23 cellular contexts compared by ENCODE assay signal in the genomic region with DNA sequence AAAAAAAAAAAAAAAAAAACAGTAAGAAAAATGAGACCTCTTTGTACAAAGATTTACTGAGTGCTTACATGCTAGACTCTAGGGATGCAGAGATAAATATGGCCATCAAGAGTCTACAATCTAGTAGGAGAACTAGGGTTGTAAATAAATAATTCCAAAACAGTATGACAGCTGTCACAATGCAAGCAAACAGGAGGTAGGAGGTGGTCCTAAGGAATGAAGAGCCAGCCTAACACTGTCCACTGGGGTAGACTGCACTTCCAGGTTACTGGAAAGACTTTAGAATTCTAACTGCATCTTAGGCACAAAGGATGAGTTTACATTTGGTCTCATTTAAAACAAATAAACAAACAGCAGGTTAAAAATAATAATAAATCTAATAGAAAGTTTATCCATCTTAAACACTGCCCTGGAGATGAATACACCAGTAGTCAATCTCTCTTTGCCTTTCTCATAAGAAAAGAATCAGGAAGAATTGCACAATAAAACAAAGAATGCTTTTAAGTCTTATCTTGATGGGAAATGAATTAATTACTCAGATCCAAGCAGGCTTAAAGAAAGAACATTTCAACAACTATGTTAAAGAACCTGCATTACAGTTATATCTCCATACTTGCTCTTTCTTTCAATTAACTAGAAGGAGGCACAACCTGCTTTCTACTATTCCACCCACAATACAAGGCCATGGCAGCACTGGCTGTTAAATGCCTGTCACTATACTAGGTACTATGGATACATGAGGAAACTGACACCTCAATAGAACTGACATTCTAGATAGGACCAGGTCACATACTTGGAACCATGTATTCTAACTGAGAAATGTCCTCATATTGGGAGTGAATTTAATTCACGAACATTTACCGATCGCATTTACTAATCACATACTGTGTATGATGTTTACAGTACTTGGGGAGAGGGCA. TPM values are rescaled to one million over a fixed set of nuclear protein-coding genes. Genes with fewer than 3 reads are reported as not detected.
DNase-seq lines count a peak whose midpoint lies in the region; ATAC-seq, FAIRE-seq and TF ChIP-seq lines count a peak whose summit lies in the region.
"Had no signal": no experiment of that assay in that cellular context is flagged by ENCODE, and none has a peak within 500 bp of the region (broad histone marks: within the 10 kb centered on the region; RNA-seq: fewer than 3 reads in every experiment).

No MANE protein-coding gene starts in this region.

- no peak overlapping the region for H2BK5ac ChIP-seq in IMR-90 (ENCODE audit: low read depth, low read length, poor library complexity, severe bottlenecking)

- CTCF ChIA-PET in activated CD4-positive, alpha-beta T cell treated with anti-CD3 and anti-CD28 coated beads for 36 hours (lab: Charles Lee), result no interaction called here
- CTCF ChIA-PET in IMR-90 (lab: Yijun Ruan, JAX), result interaction anchor here (0.5 kb wide), 1 partner anchor 73 kb away, joined by 3 read pairs; no protein-coding TSS in a partner anchor

- intact Hi-C loops in activated CD4-positive, alpha-beta T cell treated with anti-CD3 and anti-CD28 coated beads for 36 hours (cut with DNase I, micrococcal nuclease), result loop anchor here in 1 of 2 experiments (1.0 to 5.0 kb wide), 2 partner anchors 59 to 169 kb away; no protein-coding TSS in a partner anchor
- intact Hi-C loops in IMR-90 (cut with micrococcal nuclease), result no loop called here

- no peak overlapping the region for H3K4ac ChIP-seq in IMR-90 (ENCODE audit: low read depth, low read length)

- H4K5ac ChIP-seq in IMR-90 (ENCODE audit: low read depth, low read length), result no peak overlapping the region

- TF ChIP-seq CTCF in IMR-90 (conservative IDR thresholded peaks at IDR 0.05; ENCODE audit: low read depth, low read length) (no peak), bronchial epithelial cell (IDR thresholded peaks at IDR 0.05; ENCODE audit: insufficient read depth, low read length, severe bottlenecking) (no peak), omental fat pad (IDR thresholded peaks at IDR 0.05) (no peak)

- H3K27me3 ChIP-seq in IMR-90 (ENCODE audit: control insufficient read depth, insufficient read depth, low read length) (no peaks in the 10 kb centered on the region), bronchial epithelial cell (ENCODE audit: control insufficient read depth, insufficient read depth, low read length) (no peaks in the 10 kb centered on the region)
- H3K27me3 ChIP-seq: BLaER1, stomach had no signal

- H3K4me1 Mint-ChIP-seq in activated CD4-positive, alpha-beta T cell treated with anti-CD3 and anti-CD28 coated beads for 36 hours, result peaks cover 38% of the 10 kb centered on the region
- H3K4me1 Mint-ChIP-seq: activated T-helper 17 cell treated with anti-CD3 and anti-CD28 coated beads, Interleukin-2, amount 50 U/mL, for 72 hours; central memory CD8-positive, alpha-beta T cell; memory B cell had no signal

- no peak overlapping the region for H3K4me3 Mint-ChIP-seq in activated CD4-positive, alpha-beta T cell treated with anti-CD3 and anti-CD28 coated beads for 36 hours
- H3K4me3 Mint-ChIP-seq: activated T-helper 17 cell treated with anti-CD3 and anti-CD28 coated beads, Interleukin-2, amount 50 U/mL, for 72 hours; central memory CD8-positive, alpha-beta T cell; memory B cell; naive thymus-derived CD8-positive, alpha-beta T cell had no signal

- H3K27me3 Mint-ChIP-seq in activated CD4-positive, alpha-beta T cell treated with anti-CD3 and anti-CD28 coated beads for 36 hours, result no peaks in the 10 kb centered on the region
- H3K27me3 Mint-ChIP-seq: activated T-helper 17 cell treated with anti-CD3 and anti-CD28 coated beads, Interleukin-2, amount 50 U/mL, for 72 hours; central memory CD8-positive, alpha-beta T cell; memory B cell; naive thymus-derived CD8-positive, alpha-beta T cell had no signal

- no peaks in the 10 kb centered on the region for H3K9me3 Mint-ChIP-seq in activated CD4-positive, alpha-beta T cell treated with anti-CD3 and anti-CD28 coated beads for 36 hours (ENCODE audit: low read depth)
- H3K9me3 Mint-ChIP-seq: activated T-helper 17 cell treated with anti-CD3 and anti-CD28 coated beads, Interleukin-2, amount 50 U/mL, for 72 hours; central memory CD8-positive, alpha-beta T cell; naive thymus-derived CD8-positive, alpha-beta T cell had no signal

- H3K18ac ChIP-seq in IMR-90 (ENCODE audit: low read depth, low read length), result peak overlapping the region; percentile 18; the same call in 1 of the 2 replicates

- peak overlapping the region; percentile 59; the same call in 1 of the 2 replicates for H3K4me2 ChIP-seq in IMR-90 (ENCODE audit: low read depth, low read length)
- H3K4me2 ChIP-seq: BLaER1 had no signal

- peaks cover 10% of the 10 kb centered on the region; the same call in 1 of the 2 replicates for H3K9me1 ChIP-seq in IMR-90 (ENCODE audit: insufficient read depth, low read length)

- DNase-seq in activated CD4-positive, alpha-beta T cell treated with anti-CD3 and anti-CD28 coated beads for 36 hours, result no peak
- no peak for DNase-seq in activated CD4-positive, alpha-beta T cell treated with anti-CD3 and anti-CD28 coated beads, Interleukin-2, amount 50 U/mL, for 48 hours
- DNase-seq in IMR-90 (peak; percentile 40), bronchial epithelial cell (ENCODE audit: low read depth) (peak; percentile 87), omental fat pad (ENCODE audit: low spot score) (no peak), DMS153 (lab: John Stamatoyannopoulos, UW) (no peak), NCI-H524 treated with DMSO at 0.1 percent for 48 hours (lab: John Stamatoyannopoulos, UW) (no peak), H4 (ENCODE audit: low spot score) (no peak)
- DNase-seq: 8988T; activated CD4-positive, alpha-beta T cell treated with anti-CD3 and anti-CD28 coated beads for 1 hour; effector CD4-positive, alpha-beta T cell; MM.1S; naive thymus-derived CD8-positive, alpha-beta T cell; NCI-H1694; NCI-H82; stimulated activated CD4-positive, alpha-beta T cell treated with anti-CD3 and anti-CD28 coated beads, Interleukin-2, amount 100 ng/mL, for 48 hours; stomach had no signal

- dilution Hi-C loops in IMR-90 (cut with HindIII; ENCODE audit: low sequenced_read_pairs, unreplicated experiment), result no loop called here

- H3K23ac ChIP-seq in IMR-90 (ENCODE audit: low read depth, low read length), result no peak overlapping the region

- no peak for FAIRE-seq in bronchial epithelial cell (lab: Jason Lieb, UNC)

- H2AFZ ChIP-seq in IMR-90 (replicated peaks; ENCODE audit: low read length, poor library complexity), result no peak overlapping the region

- no peak overlapping the region for H2AK9ac ChIP-seq in IMR-90 (replicated peaks; ENCODE audit: low read depth, low read length, poor library complexity)

- H3K56ac ChIP-seq in IMR-90 (ENCODE audit: extremely low read depth, insufficient read depth, low read length), result no peak overlapping the region

- ATAC-seq in activated CD4-positive, alpha-beta T cell treated with anti-CD3 and anti-CD28 coated beads for 36 hours, result no peak
- ATAC-seq in IMR-90 (ENCODE audit: low read depth), result peak; percentile 27; the same call in 1 of the 2 replicates
- peak; percentile 34 for ATAC-seq in omental fat pad (ENCODE audit: low FRiP score)
- ATAC-seq: activated T-helper 17 cell treated with anti-CD3 and anti-CD28 coated beads, Interleukin-2, amount 50 U/mL, for 72 hours; naive thymus-derived CD8-positive, alpha-beta T cell; Panc1 had no signal

- no CpG with 5 or more reads among the region's 3 CpGs for WGBS in IMR-90 (ENCODE audit: extremely low coverage in 2 of 2, insufficient read length in 1 of 2), 2 experiments

- no peak overlapping the region for H2AK5ac ChIP-seq in IMR-90 (ENCODE audit: low read depth, low read length)

- no peak for TF ChIP-seq POLR2A in IMR-90 (IDR thresholded peaks at IDR 0.05; ENCODE audit: low read depth, low read length)

- no peak overlapping the region for H4K91ac ChIP-seq in IMR-90 (ENCODE audit: insufficient read depth, low read depth, low read length)

- H3K9me3 ChIP-seq in IMR-90 (ENCODE audit: control insufficient read depth, insufficient read depth, low read length), result no peaks in the 10 kb centered on the region
- H3K9me3 ChIP-seq: stomach had no signal

- POLR2A ChIA-PET in activated CD4-positive, alpha-beta T cell treated with anti-CD3 and anti-CD28 coated beads for 36 hours (lab: Charles Lee), result no interaction called here
- POLR2A ChIA-PET in IMR-90 (lab: Charles Lee; ENCODE audit: unreplicated experiment), result no interaction called here

- H3K27ac ChIP-seq in IMR-90 (ENCODE audit: insufficient read depth, low read length), result no peak overlapping the region
- H3K27ac ChIP-seq: BLaER1, SK-N-MC had no signal

- H2BK20ac ChIP-seq in IMR-90 (ENCODE audit: low read depth, low read length), result 0 out of 2 replicates have a peak overlapping the region, but pooled peaks have one; percentile 24

- no peak overlapping the region for H2BK15ac ChIP-seq in IMR-90 (ENCODE audit: low read depth, low read length)

- no peak overlapping the region for H3K14ac ChIP-seq in IMR-90 (replicated peaks; ENCODE audit: low read depth, low read length)

- H3K79me1 ChIP-seq in IMR-90 (ENCODE audit: low read depth in 1 of 2, low read length in 2 of 2), result peaks cover 47 to 54% of the 10 kb centered on the region in 2 experiments

- H3K4me1 ChIP-seq in IMR-90 (ENCODE audit: control insufficient read depth, insufficient read depth, low read length), result peaks cover 12% of the 10 kb centered on the region

- peaks cover 23% of the 10 kb centered on the region for H4K20me1 ChIP-seq in IMR-90 (ENCODE audit: insufficient read depth, low read length)
- H4K20me1 ChIP-seq: BLaER1 had no signal

- in situ Hi-C loops in IMR-90 (cut with MboI; ENCODE audit: low sequenced_read_pairs), result no loop called here

- peak overlapping the region; percentile 14 for H3K27ac Mint-ChIP-seq in activated CD4-positive, alpha-beta T cell treated with anti-CD3 and anti-CD28 coated beads for 36 hours
- H3K27ac Mint-ChIP-seq: activated T-helper 17 cell treated with anti-CD3 and anti-CD28 coated beads, Interleukin-2, amount 50 U/mL, for 72 hours; memory B cell; naive thymus-derived CD8-positive, alpha-beta T cell had no signal

- H3K4me3 ChIP-seq in IMR-90 (ENCODE audit: insufficient read depth, low read depth, low read length) (no peak overlapping the region), bronchial epithelial cell (ENCODE audit: low read depth, low read length) (no peak overlapping the region)
- H3K4me3 ChIP-seq: BLaER1, SK-N-MC, stomach had no signal

- H3K36me3 Mint-ChIP-seq in activated CD4-positive, alpha-beta T cell treated with anti-CD3 and anti-CD28 coated beads for 36 hours (ENCODE audit: low read depth), result peaks cover 7% of the 10 kb centered on the region
- H3K36me3 Mint-ChIP-seq: memory B cell; naive thymus-derived CD8-positive, alpha-beta T cell had no signal

- H4K8ac ChIP-seq in IMR-90 (ENCODE audit: low read depth in 2 of 2, low read length in 2 of 2), result no peak overlapping the region; a peak in 1 of 4 replicates

- H3K36me3 ChIP-seq in IMR-90 (ENCODE audit: control insufficient read depth, insufficient read depth, low read length) (no peaks in the 10 kb centered on the region), bronchial epithelial cell (ENCODE audit: control insufficient read depth, insufficient read depth, low read length) (no peaks in the 10 kb centered on the region)
- H3K36me3 ChIP-seq: stomach had no signal

- no peak overlapping the region for H2BK120ac ChIP-seq in IMR-90 (ENCODE audit: low read depth, low read length)

- H3K9ac ChIP-seq in IMR-90 (ENCODE audit: low read depth, low read length), result no peak overlapping the region
- H3K9ac ChIP-seq: BLaER1 had no signal

- BruUV-seq in IMR-90 (replicated peaks; lab: Mats Ljungman, UMichigan), result no TSS peak

- TF ChIP-seq RAD21 in IMR-90 (IDR thresholded peaks at IDR 0.05; ENCODE audit: low read length), result no peak

RNA-seq across cellular contexts. Expression of a gene that starts 12.7 kb away (rescaled TPM):
- total RNA-seq in activated CD4-positive, alpha-beta T cell treated with anti-CD3 and anti-CD28 coated beads for 36 hours, result 10 to 100 TPM; 10.8 to 15.2 TPM
- total RNA-seq in IMR-90 (2012; rRNA removed), result 28.0 and 30.3 TPM in 2 replicates
- 17.1 and 20.1 TPM in 2 replicates for polyA plus RNA-seq in IMR-90 (2012; rRNA removed)
- polyA plus RNA-seq in IMR-90 (2012; cell fraction: cytosol; rRNA removed), result 5.5 and 14.0 TPM in 2 replicates
- polyA plus RNA-seq in IMR-90 (2012; cell fraction: nucleus; rRNA removed; ENCODE audit: low replicate concordance), result 8.6 and 50.7 TPM in 2 replicates
- total RNA-seq in bronchial epithelial cell, result 24.2 and 34.2 TPM in 2 replicates
- 10 to 100 TPM; 13.7 to 48.3 (median 28.9) TPM for total RNA-seq in omental fat pad
- total RNA-seq in H4 (2014; rRNA removed; shearing (Covaris generic)), result 27.3 and 31.2 TPM in 2 replicates

Comparison
In these comparisons a context has a peak if more than half of its experiments do, and no peak if none do; other contexts are left out.
1. DNase-seq: peak in IMR-90 (single experiment) and bronchial epithelial cell (single experiment); none in activated CD4-positive, alpha-beta T cell treated with anti-CD3 and anti-CD28 coated beads for 36 hours (single experiment), activated CD4-positive, alpha-beta T cell treated with anti-CD3 and anti-CD28 coated beads, Interleukin-2, amount 50 U/mL, for 48 hours (0 of 2), omental fat pad (single experiment), DMS153 (single experiment), NCI-H524 treated with DMSO at 0.1 percent for 48 hours (single experiment) and H4 (single experiment).